In genomic region chr18:79751918-79752578, GRCh38 we compare ENCODE assay signal across 9 cellular contexts. TPM values are rescaled to one million over a fixed set of nuclear protein-coding genes. Genes with fewer than 3 reads are reported as not detected.
"Had no signal": no experiment of that assay in that cellular context is flagged by ENCODE, and none has a peak within 500 bp of the region (broad histone marks: within the 10 kb centered on the region; RNA-seq: fewer than 3 reads in every experiment).

No MANE protein-coding gene starts in this region.

RNA-seq across cellular contexts. Expression of gene KCNG2, which starts 45.7 kb away (rescaled TPM):
- total RNA-seq: activated CD8-positive, alpha-beta memory T cell treated with anti-CD3 and anti-CD28 coated beads for 36 hours; activated naive CD4-positive, alpha-beta T cell treated with anti-CD3 and anti-CD28 coated beads for 36 hours; hepatocyte; left ventricle myocardium superior; progenitor cell of endocrine pancreas; T-helper 17 cell; vagina had no signal
- polyA plus RNA-seq: hepatocyte, mammary epithelial cell, neural cell had no signal
